10 cellular contexts compared by ENCODE assay signal in genomic region chr6:125804264-125804663, GRCh38. TPM values are rescaled to one million over a fixed set of nuclear protein-coding genes. Genes with fewer than 3 reads are reported as not detected.
A peak's percentile ranks its signal among the peaks of the same experiment; 100 is the strongest.
DNase-seq lines count a peak whose midpoint lies in the region; ATAC-seq and TF ChIP-seq lines count a peak whose summit lies in the region.
"Had no signal": no experiment of that assay in that cellular context is flagged by ENCODE, and none has a peak within 500 bp of the region (broad histone marks: within the 10 kb centered on the region; RNA-seq: fewer than 3 reads in every experiment).

No MANE protein-coding gene starts in this region.

- H3K4me3 Mint-ChIP-seq in stimulated activated memory B cell treated with anti-CD40 and anti-IgM and Interleukin-4, amounts not matched to agents 10 μg/mL and 1 μg/mL and 100 μg/mL, for 72 hours, result no peak overlapping the region
- no peak overlapping the region for H3K4me3 Mint-ChIP-seq in nephron progenitor cell
- H3K4me3 Mint-ChIP-seq: B cell had no signal

- in situ Hi-C loops in IMR-90 (cut with MboI; ENCODE audit: low sequenced_read_pairs), result no loop called here

- POLR2A ChIA-PET in IMR-90 (lab: Charles Lee; ENCODE audit: unreplicated experiment), result no interaction called here

- H4K91ac ChIP-seq in IMR-90 (ENCODE audit: insufficient read depth, low read depth, low read length), result no peak overlapping the region

- no peak for TF ChIP-seq RAD21 in IMR-90 (IDR thresholded peaks at IDR 0.05; ENCODE audit: low read length)

- peaks cover 71% of the 10 kb centered on the region for H3K4me1 Mint-ChIP-seq in stimulated activated memory B cell treated with anti-CD40 and anti-IgM and Interleukin-4, amounts not matched to agents 10 μg/mL and 1 μg/mL and 100 μg/mL, for 72 hours
- H3K4me1 Mint-ChIP-seq in nephron progenitor cell, result no peaks in the 10 kb centered on the region

- ATAC-seq in HG02642 (IDR thresholded peaks at IDR 0.05; ENCODE audit: poor library complexity, unreplicated experiment), result peak; percentile 53
- no peak for ATAC-seq in IMR-90 (ENCODE audit: low read depth)
- ATAC-seq in stimulated activated memory B cell treated with anti-CD40 and anti-IgM and Interleukin-4, amounts not matched to agents 10 μg/mL and 1 μg/mL and 100 μg/mL, for 72 hours, result peak; percentile 80

- H2AK9ac ChIP-seq in IMR-90 (replicated peaks; ENCODE audit: low read depth, low read length, poor library complexity), result no peak overlapping the region

- intact Hi-C loops in IMR-90 (cut with micrococcal nuclease), result no loop called here

- no peaks in the 10 kb centered on the region for H3K27me3 Mint-ChIP-seq in stimulated activated memory B cell treated with anti-CD40 and anti-IgM and Interleukin-4, amounts not matched to agents 10 μg/mL and 1 μg/mL and 100 μg/mL, for 72 hours
- H3K27me3 Mint-ChIP-seq in nephron progenitor cell (ENCODE audit: low read depth, poor library complexity), result peaks cover 4% of the 10 kb centered on the region
- H3K27me3 Mint-ChIP-seq: B cell had no signal

- no peak overlapping the region for H3K23ac ChIP-seq in IMR-90 (ENCODE audit: low read depth, low read length)

- H3K9me3 Mint-ChIP-seq in stimulated activated memory B cell treated with anti-CD40 and anti-IgM and Interleukin-4, amounts not matched to agents 10 μg/mL and 1 μg/mL and 100 μg/mL, for 72 hours, result no peaks in the 10 kb centered on the region
- H3K9me3 Mint-ChIP-seq in nephron progenitor cell, result no peaks in the 10 kb centered on the region

- no peaks in the 10 kb centered on the region for H3K27me3 ChIP-seq in IMR-90 (ENCODE audit: control insufficient read depth, insufficient read depth, low read length)

- H2BK5ac ChIP-seq in IMR-90 (ENCODE audit: low read depth, low read length, poor library complexity, severe bottlenecking), result no peak overlapping the region

- H3K4me3 ChIP-seq in IMR-90 (ENCODE audit: insufficient read depth, low read depth, low read length), result no peak overlapping the region

- H3K27ac Mint-ChIP-seq in stimulated activated memory B cell treated with anti-CD40 and anti-IgM and Interleukin-4, amounts not matched to agents 10 μg/mL and 1 μg/mL and 100 μg/mL, for 72 hours, result no peak overlapping the region
- no peak overlapping the region for H3K27ac Mint-ChIP-seq in nephron progenitor cell
- H3K27ac Mint-ChIP-seq: B cell had no signal

- dilution Hi-C loops in IMR-90 (cut with HindIII; ENCODE audit: low sequenced_read_pairs, unreplicated experiment), result no loop called here

- no peak overlapping the region for H3K4ac ChIP-seq in IMR-90 (ENCODE audit: low read depth, low read length)

- no peak overlapping the region for H2BK20ac ChIP-seq in IMR-90 (ENCODE audit: low read depth, low read length)

- H3K56ac ChIP-seq in IMR-90 (ENCODE audit: extremely low read depth, insufficient read depth, low read length), result no peak overlapping the region

- H3K18ac ChIP-seq in IMR-90 (ENCODE audit: low read depth, low read length), result no peak overlapping the region

- no peak overlapping the region for H2AK5ac ChIP-seq in IMR-90 (ENCODE audit: low read depth, low read length)

- no peak for TF ChIP-seq POLR2A in IMR-90 (IDR thresholded peaks at IDR 0.05; ENCODE audit: low read depth, low read length)

- no peak overlapping the region for H2BK15ac ChIP-seq in IMR-90 (ENCODE audit: low read depth, low read length)

- CTCF ChIA-PET in IMR-90 (lab: Yijun Ruan, JAX), result no interaction called here

- H3K4me1 ChIP-seq in IMR-90 (ENCODE audit: control insufficient read depth, insufficient read depth, low read length), result peaks cover 9% of the 10 kb centered on the region

- 0 out of 2 replicates have a peak, but pooled peaks cover 1% of the 10 kb centered on the region for H3K36me3 ChIP-seq in IMR-90 (ENCODE audit: control insufficient read depth, insufficient read depth, low read length)

- H3K79me1 ChIP-seq in IMR-90 (ENCODE audit: low read depth in 1 of 2, low read length in 2 of 2), result peaks cover 2 to 16% of the 10 kb centered on the region in 2 experiments; a peak in 3 of 4 replicates

- no peak overlapping the region for H3K9ac ChIP-seq in IMR-90 (ENCODE audit: low read depth, low read length)

- no peak overlapping the region for H3K27ac ChIP-seq in IMR-90 (ENCODE audit: insufficient read depth, low read length)

- DNase-seq in activated gamma-delta T cell treated with Interleukin-2 at 50 U/mL for 16 hours (peak; percentile 18), activated gamma-delta T cell (lab: John Stamatoyannopoulos, UW) (no peak), IMR-90 (no peak), nephron progenitor cell (no peak), NCI-H2107 treated with DMSO at 0.1 percent for 48 hours (lab: John Stamatoyannopoulos, UW; ENCODE audit: unreplicated experiment) (no peak), SK-N-DZ (ENCODE audit: low spot score) (no peak)
- DNase-seq: NCI-H226 had no signal

- H3K14ac ChIP-seq in IMR-90 (replicated peaks; ENCODE audit: low read depth, low read length), result no peak overlapping the region

- H3K36me3 Mint-ChIP-seq in stimulated activated memory B cell treated with anti-CD40 and anti-IgM and Interleukin-4, amounts not matched to agents 10 μg/mL and 1 μg/mL and 100 μg/mL, for 72 hours, result no peaks in the 10 kb centered on the region
- H3K36me3 Mint-ChIP-seq in nephron progenitor cell (ENCODE audit: low read depth), result no peaks in the 10 kb centered on the region

- peaks cover 7% of the 10 kb centered on the region for H3K9me1 ChIP-seq in IMR-90 (ENCODE audit: insufficient read depth, low read length)

- no peaks in the 10 kb centered on the region for H4K20me1 ChIP-seq in IMR-90 (ENCODE audit: insufficient read depth, low read length)

- no peaks in the 10 kb centered on the region for H3K9me3 ChIP-seq in IMR-90 (ENCODE audit: control insufficient read depth, insufficient read depth, low read length)

- no peak overlapping the region for H4K8ac ChIP-seq in IMR-90 (ENCODE audit: low read depth in 2 of 2, low read length in 2 of 2)

- H3K4me2 ChIP-seq in IMR-90 (ENCODE audit: low read depth, low read length), result 0 out of 2 replicates have a peak overlapping the region, but pooled peaks have one; percentile 24

- H2AFZ ChIP-seq in IMR-90 (replicated peaks; ENCODE audit: low read length, poor library complexity), result no peak overlapping the region

- no peak for TF ChIP-seq CTCF in IMR-90 (conservative IDR thresholded peaks at IDR 0.05; ENCODE audit: low read depth, low read length)
- no peak for TF ChIP-seq CTCF in nephron progenitor cell (IDR thresholded peaks at IDR 0.05)

- no peak overlapping the region for H4K5ac ChIP-seq in IMR-90 (ENCODE audit: low read depth, low read length)

- BruUV-seq in IMR-90 (replicated peaks; lab: Mats Ljungman, UMichigan), result no TSS peak

- no peak overlapping the region for H2BK120ac ChIP-seq in IMR-90 (ENCODE audit: low read depth, low read length)

TF ChIP-seq in IMR-90, 13 proteins besides CTCF, POLR2A, EP300 and RAD21:
- TF ChIP-seq, protein P1, sequence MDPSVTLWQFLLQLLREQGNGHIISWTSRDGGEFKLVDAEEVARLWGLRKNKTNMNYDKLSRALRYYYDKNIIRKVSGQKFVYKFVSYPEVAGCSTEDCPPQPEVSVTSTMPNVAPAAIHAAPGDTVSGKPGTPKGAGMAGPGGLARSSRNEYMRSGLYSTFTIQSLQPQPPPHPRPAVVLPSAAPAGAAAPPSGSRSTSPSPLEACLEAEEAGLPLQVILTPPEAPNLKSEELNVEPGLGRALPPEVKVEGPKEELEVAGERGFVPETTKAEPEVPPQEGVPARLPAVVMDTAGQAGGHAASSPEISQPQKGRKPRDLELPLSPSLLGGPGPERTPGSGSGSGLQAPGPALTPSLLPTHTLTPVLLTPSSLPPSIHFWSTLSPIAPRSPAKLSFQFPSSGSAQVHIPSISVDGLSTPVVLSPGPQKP (IDR thresholded peaks at IDR 0.05; ENCODE audit: borderline replicate concordance, low read depth, low read length), result no peak
- no peak for TF ChIP-seq MXI1 (IDR thresholded peaks at IDR 0.05; ENCODE audit: borderline replicate concordance, low read depth, low read length)
- TF ChIP-seq MAZ (IDR thresholded peaks at IDR 0.05; ENCODE audit: borderline replicate concordance, low read depth, low read length), result no peak
- TF ChIP-seq NFE2L2 (IDR thresholded peaks at IDR 0.05; ENCODE audit: low read depth, low read length), result no peak
- no peak for TF ChIP-seq CEBPB (IDR thresholded peaks at IDR 0.05; ENCODE audit: low read depth, low read length)
- no peak for TF ChIP-seq RCOR1 (IDR thresholded peaks at IDR 0.05; ENCODE audit: insufficient replicate concordance, low read length)
- TF ChIP-seq, protein P2, sequence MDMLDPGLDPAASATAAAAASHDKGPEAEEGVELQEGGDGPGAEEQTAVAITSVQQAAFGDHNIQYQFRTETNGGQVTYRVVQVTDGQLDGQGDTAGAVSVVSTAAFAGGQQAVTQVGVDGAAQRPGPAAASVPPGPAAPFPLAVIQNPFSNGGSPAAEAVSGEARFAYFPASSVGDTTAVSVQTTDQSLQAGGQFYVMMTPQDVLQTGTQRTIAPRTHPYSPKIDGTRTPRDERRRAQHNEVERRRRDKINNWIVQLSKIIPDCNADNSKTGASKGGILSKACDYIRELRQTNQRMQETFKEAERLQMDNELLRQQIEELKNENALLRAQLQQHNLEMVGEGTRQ (IDR thresholded peaks at IDR 0.05; ENCODE audit: low read depth, low read length), result no peak

RNA-seq across cellular contexts. Expression of gene NCOA7, which starts 13.5 kb away (rescaled TPM):
- 12.9 and 17.2 TPM in 2 replicates for total RNA-seq in IMR-90 (2012; rRNA removed)
- polyA plus RNA-seq in IMR-90 (2012; rRNA removed), result 8.8 and 12.6 TPM in 2 replicates
- polyA plus RNA-seq in IMR-90 (2012; cell fraction: cytosol; rRNA removed), result 6.8 and 9.2 TPM in 2 replicates
- polyA plus RNA-seq in IMR-90 (2012; cell fraction: nucleus; rRNA removed; ENCODE audit: low replicate concordance), result 13.3 and 41.5 TPM in 2 replicates
- 19.8 and 21.4 TPM in 2 replicates for polyA plus RNA-seq in SK-N-DZ (2014; cell fraction: cytosol; rRNA removed)
- 8.5 and 12.2 TPM in 2 replicates for polyA plus RNA-seq in SK-N-DZ (2014; cell fraction: nucleus; rRNA removed)

RNA-seq across cellular contexts. Expression of gene HEY2, which starts 54.8 kb away (rescaled TPM):
- total RNA-seq in IMR-90 (2012; rRNA removed), result not detected in 2 replicates
- not detected in 2 replicates for polyA plus RNA-seq in IMR-90 (2012; rRNA removed)
- polyA plus RNA-seq in IMR-90 (2012; cell fraction: cytosol; rRNA removed), result not detected in 2 replicates
- 0.03 and 0.05 TPM in 2 replicates for polyA plus RNA-seq in IMR-90 (2012; cell fraction: nucleus; rRNA removed; ENCODE audit: low replicate concordance)
- polyA plus RNA-seq in SK-N-DZ (2014; cell fraction: cytosol; rRNA removed), result 0.07 TPM in 1 of 2 replicates, not detected in the other
- not detected in 2 replicates for polyA plus RNA-seq in SK-N-DZ (2014; cell fraction: nucleus; rRNA removed)
- total RNA-seq: B cell had no signal
